ENCODE assay signal across 14 cellular contexts in genomic region chr1:70666381-70667140, GRCh38.
"Had no signal": no experiment of that assay in that cellular context is flagged by ENCODE, and none has a peak within 500 bp of the region (broad histone marks: within the 10 kb centered on the region; RNA-seq: fewer than 3 reads in every experiment).

No MANE protein-coding gene starts in this region.

- H3K4me1 ChIP-seq: suprapubic skin had no signal

- H3K27me3 ChIP-seq: neutrophil, suprapubic skin had no signal

- H3K4me3 ChIP-seq: suprapubic skin had no signal

- DNase-seq: activated CD4-positive, alpha-beta T cell treated with anti-CD3 and anti-CD28 coated beads, Interleukin-2, amount 10 ng/mL, durations not matched to agents 7 days and 5 days; activated CD4-positive, CD25-positive, alpha-beta regulatory T cell; activated CD8-positive, alpha-beta memory T cell treated with anti-CD3 and anti-CD28 coated beads for 24 hours; activated naive CD4-positive, alpha-beta T cell treated with anti-CD3 and anti-CD28 coated beads, Interleukin-2, amount 10 ng/mL, durations not matched to agents 7 days and 5 days; activated T-cell treated with anti-CD3 and anti-CD28 coated beads for 4 hours; effector memory CD4-positive, alpha-beta T cell; posterior cingulate gyrus; stimulated activated CD4-positive, alpha-beta T cell treated with anti-CD3 and anti-CD28 coated beads, Interleukin-4, amount 100 ng/mL, for 1 hour; stimulated activated CD8-positive, alpha-beta memory T cell treated with anti-CD3 and anti-CD28 coated beads, Interleukin-4, amount 100 ng/mL, for 48 hours; stimulated activated naive CD8-positive, alpha-beta T cell treated with anti-CD3 and anti-CD28 coated beads, Interleukin-15, Interleukin-2, amounts not matched to agents 100 U/mL and 50 U/mL, for 24 hours; T-helper 17 cell had no signal

- H3K36me3 ChIP-seq: neutrophil, suprapubic skin had no signal

- ATAC-seq: stimulated activated naive CD8-positive, alpha-beta T cell treated with anti-CD3 and anti-CD28 coated beads, Interleukin-15, Interleukin-2, amounts not matched to agents 100 U/mL and 50 U/mL, for 24 hours; T-helper 17 cell had no signal

- H3K9me3 ChIP-seq: neutrophil, suprapubic skin had no signal

- H3K27ac ChIP-seq: epithelial cell of prostate, neutrophil, suprapubic skin had no signal
